In the genomic region with DNA sequence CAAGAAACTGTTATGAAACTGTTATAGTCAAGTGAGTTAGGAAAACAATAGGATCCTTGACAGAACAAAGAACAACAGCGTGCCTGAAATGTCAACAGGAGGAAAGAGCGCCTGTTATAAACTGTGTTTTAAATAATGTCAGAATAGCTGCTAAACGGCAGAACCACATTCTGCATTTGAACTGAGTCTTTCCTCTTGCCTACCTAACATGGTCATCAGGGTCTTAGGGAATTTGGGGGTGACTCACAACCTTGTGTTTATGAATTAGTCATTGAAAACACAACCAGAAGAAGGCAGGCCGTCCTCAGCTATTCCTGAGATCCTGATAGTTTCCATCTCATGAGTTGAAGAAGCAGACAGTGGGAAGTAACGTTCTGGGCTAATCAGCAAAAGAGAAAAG, we compare ENCODE assay signal across 11 cellular contexts.
A peak's percentile ranks its signal among the peaks of the same experiment; 100 is the strongest.
DNase-seq lines count a peak whose midpoint lies in the region; ATAC-seq and TF ChIP-seq lines count a peak whose summit lies in the region.
"Had no signal": no experiment of that assay in that cellular context is flagged by ENCODE, and none has a peak within 500 bp of the region (broad histone marks: within the 10 kb centered on the region; RNA-seq: fewer than 3 reads in every experiment).

No MANE protein-coding gene starts in this region.

- peaks cover 35% of the 10 kb centered on the region for H3K4me1 Mint-ChIP-seq in MCF 10A (ENCODE audit: insufficient read depth, unreplicated experiment)
- peaks cover 96% of the 10 kb centered on the region for H3K4me1 Mint-ChIP-seq in chondrocyte (ENCODE audit: low read depth)
- peaks cover 14% of the 10 kb centered on the region for H3K4me1 Mint-ChIP-seq in Caco-2 (ENCODE audit: low read depth, unreplicated experiment)

- H3K36me3 ChIP-seq in breast epithelium, result no peaks in the 10 kb centered on the region
- H3K36me3 ChIP-seq in mesenchymal stem cell (ENCODE audit: control insufficient read depth in 1 of 2, insufficient read depth in 2 of 2, low read depth in 1 of 2, low read length in 2 of 2), result peaks cover 0 to 5% of the 10 kb centered on the region in 2 experiments
- no peaks in the 10 kb centered on the region for H3K36me3 ChIP-seq in Caco-2 (ENCODE audit: control insufficient read depth, insufficient read depth, low read length)
- H3K36me3 ChIP-seq: adrenal gland had no signal

- H3K79me1 ChIP-seq in mesenchymal stem cell (replicated peaks; ENCODE audit: low read length, poor library complexity, severe bottlenecking), result no peaks in the 10 kb centered on the region

- WGBS in mesenchymal stem cell, result 0% methylated on average over 3 of the region's 5 CpGs

- no peak overlapping the region for H3K4me2 ChIP-seq in mesenchymal stem cell (ENCODE audit: low read length, poor library complexity, severe bottlenecking)

- no peak overlapping the region for H4K8ac ChIP-seq in mesenchymal stem cell (ENCODE audit: low read length)

- H3K9me3 ChIP-seq in breast epithelium (no peaks in the 10 kb centered on the region), mesenchymal stem cell (ENCODE audit: control insufficient read depth, low read length) (no peaks in the 10 kb centered on the region), Caco-2 (no peaks in the 10 kb centered on the region)
- H3K9me3 ChIP-seq: adrenal gland had no signal

- intact Hi-C loops in MCF 10A (cut with micrococcal nuclease), result no loop called here
- intact Hi-C loops in breast epithelium (cut with DNase I; ENCODE audit: low total_unique reads), result no loop called here
- intact Hi-C loops in Caco-2 (cut with micrococcal nuclease; ENCODE audit: unreplicated experiment), result no loop called here

- H3K4ac ChIP-seq in mesenchymal stem cell (ENCODE audit: low read depth in 1 of 2, low read length in 2 of 2), result no peak overlapping the region

- POLR2A ChIA-PET in MCF 10A (lab: Yijun Ruan, JAX) (no interaction called here), Caco-2 (lab: Charles Lee) (no interaction called here)

- DNase-seq in MCF 10A (ENCODE audit: unreplicated experiment) (peak; percentile 81), breast epithelium (ENCODE audit: low spot score in 2 of 2) (no peak), chondrocyte (ENCODE audit: low spot score) (no peak), mesenchymal stem cell (peak; percentile 92), NCI-H1048 (lab: John Stamatoyannopoulos, UW) (no peak), Caco-2 (no peak), NCI-H1930 (lab: John Stamatoyannopoulos, UW) (no peak)
- DNase-seq: activated CD4-positive, alpha-beta T cell treated with anti-CD3 and anti-CD28 coated beads for 4 hours; adrenal gland; NCI-H1092 had no signal

- H3K9me3 Mint-ChIP-seq in MCF 10A (ENCODE audit: unreplicated experiment), result no peaks in the 10 kb centered on the region
- H3K9me3 Mint-ChIP-seq in chondrocyte (ENCODE audit: low read depth), result no peaks in the 10 kb centered on the region
- no peaks in the 10 kb centered on the region for H3K9me3 Mint-ChIP-seq in Caco-2 (ENCODE audit: unreplicated experiment)

- H3K9ac ChIP-seq in mesenchymal stem cell (ENCODE audit: low read length), result peak overlapping the region; percentile 83

- H3K4me3 ChIP-seq in breast epithelium, result no peak overlapping the region
- no peak overlapping the region for H3K4me3 ChIP-seq in mesenchymal stem cell (ENCODE audit: insufficient read depth in 1 of 2, low read depth in 1 of 2, low read length in 2 of 2)
- no peak overlapping the region for H3K4me3 ChIP-seq in Caco-2 (ENCODE audit: low read depth, low read length)
- H3K4me3 ChIP-seq: adrenal gland had no signal

- H3K36me3 Mint-ChIP-seq in MCF 10A (ENCODE audit: insufficient read depth, unreplicated experiment) (no peaks in the 10 kb centered on the region), chondrocyte (ENCODE audit: low read depth) (peaks cover 3% of the 10 kb centered on the region), Caco-2 (ENCODE audit: insufficient read depth, unreplicated experiment) (no peaks in the 10 kb centered on the region)

- H3K27ac Mint-ChIP-seq in MCF 10A (ENCODE audit: low read depth, unreplicated experiment) (peak overlapping the region; percentile 80), chondrocyte (ENCODE audit: unreplicated experiment) (peak overlapping the region; percentile 76), Caco-2 (ENCODE audit: unreplicated experiment) (no peak overlapping the region)

- no peak overlapping the region for H2BK15ac ChIP-seq in mesenchymal stem cell (ENCODE audit: low read depth, poor library complexity, severe bottlenecking)

- no peak overlapping the region for H2AK5ac ChIP-seq in mesenchymal stem cell (ENCODE audit: low read length, severe bottlenecking)

- ATAC-seq in GM19351 (IDR thresholded peaks at IDR 0.05; ENCODE audit: unreplicated experiment), result no peak

- peak overlapping the region; percentile 10 for H2BK5ac ChIP-seq in mesenchymal stem cell (ENCODE audit: low read depth, low read length, poor library complexity, severe bottlenecking)

- no peak overlapping the region for H2BK120ac ChIP-seq in mesenchymal stem cell (ENCODE audit: low read depth, low read length)

- BruUV-seq in MCF 10A (replicated peaks; lab: Mats Ljungman, UMichigan) (no TSS peak), Caco-2 (replicated peaks; lab: Mats Ljungman, UMichigan) (no TSS peak)

- TF ChIP-seq POLR2A in breast epithelium (IDR thresholded peaks at IDR 0.05), result no peak

- no peak overlapping the region for H2BK12ac ChIP-seq in mesenchymal stem cell (ENCODE audit: low read length in 2 of 2)

- CTCF ChIA-PET in MCF 10A (lab: Yijun Ruan, JAX) (no interaction called here), Caco-2 (lab: Charles Lee) (no interaction called here)

- H3K23ac ChIP-seq in mesenchymal stem cell (ENCODE audit: low read length in 2 of 2), result no peak overlapping the region

- TF ChIP-seq CTCF in MCF 10A (IDR thresholded peaks at IDR 0.05; ENCODE audit: unreplicated experiment) (no peak), breast epithelium (IDR thresholded peaks at IDR 0.05) (no peak), chondrocyte (IDR thresholded peaks at IDR 0.05) (peak; percentile 42), Caco-2 (IDR thresholded peaks at IDR 0.05; ENCODE audit: insufficient read depth in 1 of 2, low read depth in 1 of 2, low read length in 1 of 2, severe bottlenecking in 1 of 2, unreplicated experiment in 1 of 2) (no peak)

- no peak overlapping the region for H3K18ac ChIP-seq in mesenchymal stem cell (ENCODE audit: low read depth in 1 of 2, low read length in 2 of 2)

- H2AFZ ChIP-seq in mesenchymal stem cell (ENCODE audit: low read depth, low read length), result no peak overlapping the region

- no peak overlapping the region for H3K14ac ChIP-seq in mesenchymal stem cell (ENCODE audit: low read length in 2 of 2)

- H3K4me1 ChIP-seq in breast epithelium, result no peaks in the 10 kb centered on the region
- peaks cover 3% of the 10 kb centered on the region for H3K4me1 ChIP-seq in mesenchymal stem cell (ENCODE audit: control insufficient read depth, insufficient read depth, low read depth, low read length)
- H3K4me1 ChIP-seq in Caco-2, result no peaks in the 10 kb centered on the region; the same call in 1 of the 2 replicates
- H3K4me1 ChIP-seq: adrenal gland had no signal

- H3K4me3 Mint-ChIP-seq in MCF 10A (ENCODE audit: unreplicated experiment) (no peak overlapping the region), chondrocyte (ENCODE audit: unreplicated experiment) (no peak overlapping the region), Caco-2 (ENCODE audit: unreplicated experiment) (no peak overlapping the region)

- no peak overlapping the region for H4K91ac ChIP-seq in mesenchymal stem cell (ENCODE audit: low read length)

- H3K27me3 Mint-ChIP-seq in MCF 10A (ENCODE audit: insufficient read depth, unreplicated experiment) (no peaks in the 10 kb centered on the region), chondrocyte (ENCODE audit: low read depth) (no peaks in the 10 kb centered on the region), Caco-2 (ENCODE audit: insufficient read depth, unreplicated experiment) (no peaks in the 10 kb centered on the region)

- no peak overlapping the region for H3K27ac ChIP-seq in breast epithelium
- peak overlapping the region; percentile 94 for H3K27ac ChIP-seq in mesenchymal stem cell (ENCODE audit: low read length, poor library complexity, severe bottlenecking)
- H3K27ac ChIP-seq: adrenal gland had no signal

- no peaks in the 10 kb centered on the region for H3K27me3 ChIP-seq in breast epithelium
- H3K27me3 ChIP-seq in mesenchymal stem cell (ENCODE audit: control insufficient read depth in 1 of 2, insufficient read depth in 1 of 2, low read length in 2 of 2), result no peaks in the 10 kb centered on the region
- H3K27me3 ChIP-seq in Caco-2 (replicated peaks; ENCODE audit: control insufficient read depth, insufficient read depth, low read length), result no peaks in the 10 kb centered on the region
- H3K27me3 ChIP-seq: adrenal gland had no signal

Comparison
In these comparisons a context has a peak if more than half of its experiments do, and no peak if none do; other contexts are left out.
1. DNase-seq: peak in MCF 10A (single experiment) and mesenchymal stem cell (single experiment); none in breast epithelium (0 of 2), chondrocyte (single experiment), NCI-H1048 (single experiment), Caco-2 (0 of 2) and NCI-H1930 (0 of 2).